14 cellular contexts compared by ENCODE assay signal in the genomic region with DNA sequence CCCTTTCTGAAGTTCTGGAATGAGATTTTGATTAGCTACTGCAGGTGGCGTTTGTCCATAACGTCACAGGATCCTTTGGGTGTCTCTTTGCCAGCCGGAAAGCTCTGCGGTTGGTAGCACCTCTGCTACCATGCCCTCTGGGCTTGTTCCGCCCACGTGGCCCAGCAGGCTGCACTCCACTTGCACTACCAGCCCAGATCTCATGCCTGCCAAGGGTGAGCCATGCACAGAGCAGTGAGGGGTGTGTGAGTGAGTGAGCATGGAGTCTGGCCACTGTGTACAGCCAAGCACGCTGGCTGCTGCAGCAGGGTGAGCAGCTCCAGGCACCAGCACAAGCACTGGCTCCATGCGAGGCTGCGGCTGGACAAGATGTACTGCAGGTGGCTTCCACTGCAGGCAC. TPM values are rescaled to one million over a fixed set of nuclear protein-coding genes. Genes with fewer than 3 reads are reported as not detected.
DNase-seq lines count a peak whose midpoint lies in the region; ATAC-seq and TF ChIP-seq lines count a peak whose summit lies in the region.
"Had no signal": no experiment of that assay in that cellular context is flagged by ENCODE, and none has a peak within 500 bp of the region (broad histone marks: within the 10 kb centered on the region; RNA-seq: fewer than 3 reads in every experiment).

No MANE protein-coding gene starts in this region.

- intact Hi-C loops in lower leg skin (cut with DNase I; ENCODE audit: low total_unique reads) (no loop called here), ovary (cut with DNase I) (no loop called here)

- H3K27me3 ChIP-seq in ovary (no peaks in the 10 kb centered on the region), SJCRH30 (no peaks in the 10 kb centered on the region; the same call in 1 of the 2 replicates)
- H3K27me3 ChIP-seq: esophagus muscularis mucosa, hepatocyte had no signal

- H3K27ac ChIP-seq in ovary: no peak overlapping the region
- H3K27ac ChIP-seq in SJCRH30: no peak overlapping the region
- H3K27ac ChIP-seq: esophagus muscularis mucosa, hepatocyte had no signal

- H3K9me3 ChIP-seq in ovary: no peaks in the 10 kb centered on the region
- peaks cover 8% of the 10 kb centered on the region; the same call in 1 of the 2 replicates for H3K9me3 ChIP-seq in SJCRH30 (replicated peaks)
- H3K9me3 ChIP-seq: esophagus muscularis mucosa had no signal

- WGBS in lower leg skin, 2 donors: 49 to 51% methylated on average over 8 to 9 of the region's 9 CpGs
- WGBS in ovary, 3 donors: 86 to 97% (median 95%) methylated on average over 8 to 9 of the region's 9 CpGs

- H3K4me3 ChIP-seq in epithelial cell of esophagus (ENCODE audit: low read length) (no peak overlapping the region), lower leg skin (ENCODE audit: low read depth, poor library complexity, severe bottlenecking) (no peak overlapping the region), ovary (no peak overlapping the region), SJCRH30 (no peak overlapping the region)
- H3K4me3 ChIP-seq: esophagus muscularis mucosa, hepatocyte had no signal

- H3K36me3 ChIP-seq in ovary: no peaks in the 10 kb centered on the region
- no peaks in the 10 kb centered on the region for H3K36me3 ChIP-seq in SJCRH30

- ATAC-seq in GM21447 (IDR thresholded peaks at IDR 0.05; ENCODE audit: unreplicated experiment): no peak
- ATAC-seq: left colon had no signal

- TF ChIP-seq EP300 in ovary (IDR thresholded peaks at IDR 0.05): no peak

- TF ChIP-seq POLR2A in lower leg skin (IDR thresholded peaks at IDR 0.05): no peak
- TF ChIP-seq POLR2A in ovary (IDR thresholded peaks at IDR 0.05): no peak

- DNase-seq in Ammon's horn (ENCODE audit: low spot score): peak; percentile 55
- peak; percentile 80 for DNase-seq in RPMI7951 (ENCODE audit: low read depth)
- DNase-seq in epithelial cell of esophagus (ENCODE audit: low read depth): peak; percentile 93
- DNase-seq in lower leg skin (ENCODE audit: low spot score in 2 of 2): peak; percentile 59 to 87
- DNase-seq in activated T-cell treated with anti-CD3 and anti-CD28 coated beads, Interleukin-2, amount 50 U/mL, for 1 hour: no peak
- DNase-seq in ovary: no peak
- no peak for DNase-seq in SJCRH30
- DNase-seq: COR-L47, left colon, NCI-H2107, RPMI8226 had no signal

- H3K4me1 ChIP-seq in ovary (ENCODE audit: insufficient read depth) (peaks cover 3% of the 10 kb centered on the region), SJCRH30 (peaks cover 4% of the 10 kb centered on the region; the same call in 1 of the 2 replicates)

- TF ChIP-seq CTCF in epithelial cell of esophagus (IDR thresholded peaks at IDR 0.05; ENCODE audit: insufficient read depth, low read depth, low read length, missing control alignments) (peak; percentile 19), lower leg skin (IDR thresholded peaks at IDR 0.05) (no peak), ovary (IDR thresholded peaks at IDR 0.05) (no peak)

RNA-seq across cellular contexts. Expression of a gene that starts 6.6 kb away (rescaled TPM):
- 40.6 and 47.3 TPM in 2 replicates for total RNA-seq in RPMI7951 (2014; rRNA removed; shearing (Covaris generic))
- total RNA-seq in lower leg skin (100 to 1,000 TPM in 1 of 4 donors, 10 to 100 TPM in 3; 54.0 to 140 (median 60.4) TPM), ovary (100 to 1,000 TPM in 6 of 7 donors, 10 to 100 TPM in 1; 85.1 to 243 (median 185) TPM)
- 100 to 1,000 TPM; 168 to 520 TPM for polyA plus RNA-seq in ovary
- 188 and 200 TPM in 2 replicates for total RNA-seq in SJCRH30 (2014; rRNA removed; shearing (Covaris generic))

RNA-seq across cellular contexts. Expression of a gene that starts 49.9 kb away (rescaled TPM):
- 224 and 227 TPM in 2 replicates for total RNA-seq in RPMI7951 (2014; rRNA removed; shearing (Covaris generic))
- 100 to 1,000 TPM in 3 of 4 donors, 10 to 100 TPM in 1; 93.6 to 124 (median 107) TPM for total RNA-seq in lower leg skin
- total RNA-seq in ovary: 100 to 1,000 TPM; 204 to 406 (median 337) TPM
- polyA plus RNA-seq in ovary: 100 to 1,000 TPM; 314 to 381 TPM
- 384 and 414 TPM in 2 replicates for total RNA-seq in SJCRH30 (2014; rRNA removed; shearing (Covaris generic))

RNA-seq across cellular contexts. Expression of a gene that starts 50.0 kb away (rescaled TPM):
- total RNA-seq in RPMI7951 (2014; rRNA removed; shearing (Covaris generic)): 41.4 and 47.8 TPM in 2 replicates
- total RNA-seq in lower leg skin (10 to 100 TPM; 21.2 to 44.3 (median 34.6) TPM), ovary (10 to 100 TPM; 16.1 to 34.2 (median 24.1) TPM)
- polyA plus RNA-seq in ovary: 10 to 100 TPM; 23.5 to 27.3 TPM
- 98.9 and 107 TPM in 2 replicates for total RNA-seq in SJCRH30 (2014; rRNA removed; shearing (Covaris generic))

Comparison
In these comparisons a context has a peak if more than half of its experiments do, and no peak if none do; other contexts are left out.
1. DNase-seq: peak in Ammon's horn (single experiment), RPMI7951 (single experiment), epithelial cell of esophagus (single experiment) and lower leg skin (2 of 2); none in activated T-cell treated with anti-CD3 and anti-CD28 coated beads, Interleukin-2, amount 50 U/mL, for 1 hour (single experiment), ovary (0 of 5) and SJCRH30 (0 of 2).